ENCODE assay signal across 10 cellular contexts in genomic region chr20:50919567-50919966, GRCh38. TPM values are rescaled to one million over a fixed set of nuclear protein-coding genes. Genes with fewer than 3 reads are reported as not detected.
DNase-seq lines count a peak whose midpoint lies in the region; ATAC-seq and TF ChIP-seq lines count a peak whose summit lies in the region.
"Had no signal": no experiment of that assay in that cellular context is flagged by ENCODE, and none has a peak within 500 bp of the region (broad histone marks: within the 10 kb centered on the region; RNA-seq: fewer than 3 reads in every experiment).

No MANE protein-coding gene starts in this region.

- no peaks in the 10 kb centered on the region for H3K9me3 Mint-ChIP-seq in effector memory CD8-positive, alpha-beta T cell
- no peaks in the 10 kb centered on the region for H3K9me3 Mint-ChIP-seq in osteocyte (ENCODE audit: unreplicated experiment)

- no peak overlapping the region for H2AFZ ChIP-seq in Karpas-422 (ENCODE audit: low read length)

- no peak overlapping the region for H3K9ac ChIP-seq in Karpas-422 (ENCODE audit: low read length)

- peaks cover 97% of the 10 kb centered on the region for H3K79me2 ChIP-seq in Karpas-422 (ENCODE audit: low read length)

- in situ Hi-C loops in Caki2 (cut with HindIII; ENCODE audit: low pct_unique_long_range_greater_than_20kb, low sequenced_read_pairs): no loop called here

- no peak for ATAC-seq in effector memory CD8-positive, alpha-beta T cell (replicated peaks)
- ATAC-seq in HG02763 (IDR thresholded peaks at IDR 0.05; ENCODE audit: unreplicated experiment): no peak
- no peak for ATAC-seq in HG03457 (IDR thresholded peaks at IDR 0.05; ENCODE audit: unreplicated experiment)
- ATAC-seq in GM21529 (IDR thresholded peaks at IDR 0.05; ENCODE audit: unreplicated experiment): no peak

- peak overlapping the region; percentile 78 to 83 for H3K27ac Mint-ChIP-seq in effector memory CD8-positive, alpha-beta T cell
- H3K27ac Mint-ChIP-seq in osteocyte (ENCODE audit: unreplicated experiment): peak overlapping the region; percentile 42

- no peaks in the 10 kb centered on the region for H3K27me3 Mint-ChIP-seq in effector memory CD8-positive, alpha-beta T cell
- no peaks in the 10 kb centered on the region for H3K27me3 Mint-ChIP-seq in osteocyte (ENCODE audit: unreplicated experiment)

- H3K36me3 ChIP-seq in Karpas-422 (ENCODE audit: insufficient read depth, low read length): peaks cover 54% of the 10 kb centered on the region

- no peak for TF ChIP-seq CTCF in osteocyte (IDR thresholded peaks at IDR 0.05)

- peaks cover 83% of the 10 kb centered on the region for H4K20me1 ChIP-seq in Karpas-422 (ENCODE audit: insufficient read depth, low read depth, low read length)

- peaks cover 42 to 77% of the 10 kb centered on the region in 2 donors for H3K4me1 Mint-ChIP-seq in effector memory CD8-positive, alpha-beta T cell (ENCODE audit: low read depth in 2 of 2)
- H3K4me1 Mint-ChIP-seq in osteocyte (ENCODE audit: unreplicated experiment): peaks cover 72% of the 10 kb centered on the region

- peaks cover 99% of the 10 kb centered on the region for H3K4me1 ChIP-seq in Karpas-422 (ENCODE audit: low read length)

- H3K4me3 ChIP-seq in Karpas-422 (ENCODE audit: low read length): 0 out of 2 replicates have a peak overlapping the region, but pooled peaks have one; percentile 19

- H3K9me2 ChIP-seq in Karpas-422 (replicated peaks; ENCODE audit: insufficient read depth, low read length): no peaks in the 10 kb centered on the region

- H3K27me3 ChIP-seq in Karpas-422 (ENCODE audit: low read length): no peaks in the 10 kb centered on the region

- peaks cover 26% of the 10 kb centered on the region for H3K36me3 Mint-ChIP-seq in effector memory CD8-positive, alpha-beta T cell (ENCODE audit: insufficient read depth)
- peaks cover 9% of the 10 kb centered on the region for H3K36me3 Mint-ChIP-seq in osteocyte (ENCODE audit: unreplicated experiment)

- DNase-seq in Caki2 (ENCODE audit: low read depth): peak; percentile 44
- DNase-seq in Karpas-422: no peak
- DNase-seq in effector memory CD8-positive, alpha-beta T cell: no peak
- no peak for DNase-seq in osteocyte (ENCODE audit: extremely low spot score, unreplicated experiment)
- DNase-seq in SHP77 (lab: John Stamatoyannopoulos, UW): no peak
- DNase-seq: activated CD8-positive, alpha-beta memory T cell treated with anti-CD3 and anti-CD28 coated beads for 24 hours; effector CD4-positive, alpha-beta T cell had no signal

- H3K9me3 ChIP-seq in Karpas-422 (ENCODE audit: low read length): no peaks in the 10 kb centered on the region

- H3K27ac ChIP-seq in Karpas-422 (ENCODE audit: low read length): peak overlapping the region; percentile 47

- peak overlapping the region; percentile 21 for H3K4me2 ChIP-seq in Karpas-422 (ENCODE audit: low read depth, low read length, poor library complexity, severe bottlenecking)

- H3K4me3 Mint-ChIP-seq in effector memory CD8-positive, alpha-beta T cell: peak overlapping the region; percentile 38 to 53
- no peak overlapping the region for H3K4me3 Mint-ChIP-seq in osteocyte (ENCODE audit: unreplicated experiment)

RNA-seq across cellular contexts. Expression of gene ADNP, which starts 11.7 kb away (rescaled TPM):
- total RNA-seq in Caki2 (2014; rRNA removed; shearing (Covaris generic); ENCODE audit: low replicate concordance): 13.6 and 16.3 TPM in 2 replicates
- 40.1 and 55.5 TPM in 2 replicates for total RNA-seq in Karpas-422 (2014; rRNA removed; shearing (Covaris generic); ENCODE audit: low replicate concordance)
- 67.4 and 79.6 TPM in 2 replicates for total RNA-seq in osteocyte

RNA-seq across cellular contexts. Expression of gene DPM1, which starts 38.8 kb away (rescaled TPM):
- 133 and 147 TPM in 2 replicates for total RNA-seq in Caki2 (2014; rRNA removed; shearing (Covaris generic); ENCODE audit: low replicate concordance)
- 37.5 and 67.2 TPM in 2 replicates for total RNA-seq in Karpas-422 (2014; rRNA removed; shearing (Covaris generic); ENCODE audit: low replicate concordance)
- 32.7 and 37.7 TPM in 2 replicates for total RNA-seq in osteocyte

RNA-seq across cellular contexts. Expression of gene MOCS3, which starts 39.1 kb away (rescaled TPM):
- total RNA-seq in Caki2 (2014; rRNA removed; shearing (Covaris generic); ENCODE audit: low replicate concordance): 14.2 and 17.2 TPM in 2 replicates
- 4.8 and 5.5 TPM in 2 replicates for total RNA-seq in Karpas-422 (2014; rRNA removed; shearing (Covaris generic); ENCODE audit: low replicate concordance)
- total RNA-seq in osteocyte: 5.0 and 5.5 TPM in 2 replicates
